ENCODE assay signal across 11 cellular contexts in the genomic region with DNA sequence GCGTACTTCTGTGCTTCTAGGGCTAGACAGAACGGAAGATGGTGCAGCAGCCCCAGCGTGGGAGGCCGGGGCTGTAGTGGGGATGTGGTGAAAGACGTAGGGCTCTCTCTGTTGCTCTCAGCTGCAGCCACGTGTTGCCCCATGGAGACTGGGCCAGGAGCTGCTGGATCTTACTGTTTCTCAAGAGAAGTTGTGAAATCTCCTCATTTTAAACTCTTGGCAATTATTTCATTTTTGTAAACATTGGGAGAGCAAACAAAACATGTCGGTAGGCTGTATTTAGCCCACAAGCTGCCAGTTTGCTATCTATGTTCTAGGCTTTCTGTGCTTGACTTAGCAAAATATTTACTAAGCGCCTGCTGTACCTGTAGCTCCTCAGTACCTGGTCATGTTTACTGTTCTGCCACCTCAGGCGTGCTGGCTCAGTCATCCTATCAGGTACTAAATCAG. TPM values are rescaled to one million over a fixed set of nuclear protein-coding genes. Genes with fewer than 3 reads are reported as not detected.
DNase-seq lines count a peak whose midpoint lies in the region; ATAC-seq and TF ChIP-seq lines count a peak whose summit lies in the region.
"Had no signal": no experiment of that assay in that cellular context is flagged by ENCODE, and none has a peak within 500 bp of the region (broad histone marks: within the 10 kb centered on the region; RNA-seq: fewer than 3 reads in every experiment).

No MANE protein-coding gene starts in this region.

- no peak overlapping the region for H3K18ac ChIP-seq in H9 (ENCODE audit: insufficient read length, low read depth, low read length)

- H2BK20ac ChIP-seq in H9 (ENCODE audit: low read depth, low read length, poor library complexity, severe bottlenecking), result no peak overlapping the region

- no peak overlapping the region for H2AK5ac ChIP-seq in H9 (ENCODE audit: insufficient read length, low read length)

- H3T11ph ChIP-seq in H9 (ENCODE audit: low read length), result no peak overlapping the region

- TF ChIP-seq CTCF in upper lobe of left lung (IDR thresholded peaks at IDR 0.05) (no peak), H9 (conservative IDR thresholded peaks at IDR 0.05) (no peak)

- no peak overlapping the region for H3K56ac ChIP-seq in H9 (ENCODE audit: insufficient read length, low read depth, low read length)

- H3K23ac ChIP-seq in H9 (ENCODE audit: insufficient read length, low read depth, low read length), result no peak overlapping the region

- H3K27ac Mint-ChIP-seq in H9, result 0 out of 7 replicates have a peak overlapping the region, but pooled peaks of 1 of the 3 experiments have one; percentile 28
- H3K27ac Mint-ChIP-seq: activated CD4-positive, alpha-beta memory T cell treated with anti-CD3 and anti-CD28 coated beads for 36 hours had no signal

- no peak overlapping the region for H3K9ac ChIP-seq in H9 (ENCODE audit: extremely low read depth, insufficient read length, low read length)

- no peaks in the 10 kb centered on the region for H3K79me1 ChIP-seq in H9 (ENCODE audit: insufficient read depth, low read depth, low read length, poor library complexity, severe bottlenecking)

- H4K5ac ChIP-seq in H9 (ENCODE audit: insufficient read length, low read depth, low read length), result no peak overlapping the region

- peak in 1 of 4 donors; percentile 37 for TF ChIP-seq POLR2A in upper lobe of left lung (IDR thresholded peaks at IDR 0.05)
- no peak for TF ChIP-seq POLR2A in erythroblast (IDR thresholded peaks at IDR 0.05; ENCODE audit: low read length)

- no peak overlapping the region for H3K4ac ChIP-seq in H9 (ENCODE audit: low read depth, low read length)

- H3K14ac ChIP-seq in H9 (ENCODE audit: insufficient read depth, low read length), result no peak overlapping the region

- H2BK12ac ChIP-seq in H9 (ENCODE audit: insufficient read length, low read depth, low read length), result no peak overlapping the region

- H3K4me1 Mint-ChIP-seq in H9, result peaks cover 2 to 6% of the 10 kb centered on the region in 2 experiments; a peak in 2 of 4 replicates

- H3K4me3 Mint-ChIP-seq in H9, result no peak overlapping the region
- H3K4me3 Mint-ChIP-seq: activated CD4-positive, alpha-beta memory T cell treated with anti-CD3 and anti-CD28 coated beads for 36 hours had no signal

- no peak overlapping the region for H4K91ac ChIP-seq in H9 (ENCODE audit: insufficient read length, low read depth, low read length)

- H4K20me1 ChIP-seq in H9 (ENCODE audit: control insufficient read depth, insufficient read depth, insufficient read length), result no peaks in the 10 kb centered on the region

- no peak overlapping the region for H4K8ac ChIP-seq in H9 (replicated peaks; ENCODE audit: insufficient read length, low read depth, low read length)

- H2AFZ ChIP-seq in H9 (ENCODE audit: low read length), result no peak overlapping the region

- intact Hi-C loops in left colon (cut with DNase I, micrococcal nuclease), result no loop called here

- no peaks in the 10 kb centered on the region for H3K27me3 Mint-ChIP-seq in H9 (ENCODE audit: low read depth)
- H3K27me3 Mint-ChIP-seq: activated CD4-positive, alpha-beta memory T cell treated with anti-CD3 and anti-CD28 coated beads for 36 hours had no signal

- H3K9me3 Mint-ChIP-seq in H9, result no peaks in the 10 kb centered on the region
- H3K9me3 Mint-ChIP-seq: activated CD4-positive, alpha-beta memory T cell treated with anti-CD3 and anti-CD28 coated beads for 36 hours had no signal

- peak; percentile 85 for ATAC-seq in left colon
- ATAC-seq in upper lobe of left lung (ENCODE audit: low FRiP score in 2 of 2), result peak; percentile 95

- peaks cover 4% of the 10 kb centered on the region; the same call in 1 of the 2 replicates for H3K79me2 ChIP-seq in H9 (ENCODE audit: insufficient read depth, low read length)

- no peaks in the 10 kb centered on the region for H3K27me3 ChIP-seq in upper lobe of left lung
- H3K27me3 ChIP-seq in H9 (ENCODE audit: insufficient read depth, low read length), result no peaks in the 10 kb centered on the region

- peaks cover 19 to 27% (median 25%) of the 10 kb centered on the region in 4 donors for H3K4me1 ChIP-seq in upper lobe of left lung
- no peaks in the 10 kb centered on the region for H3K4me1 ChIP-seq in H9 (ENCODE audit: insufficient read depth, low read length)

- H3K4me2 ChIP-seq in H9 (ENCODE audit: insufficient read depth, insufficient read length, low read length), result no peak overlapping the region

- H3K23me2 ChIP-seq in H9 (ENCODE audit: insufficient read length, low read depth, low read length, poor library complexity, severe bottlenecking), result no peaks in the 10 kb centered on the region

- H2BK5ac ChIP-seq in H9 (ENCODE audit: insufficient read length, low read length), result no peak overlapping the region

- WGBS in upper lobe of left lung, 2 donors, result 53 to 60% methylated on average over 9 of the region's 9 CpGs
- WGBS in H9 (ENCODE audit: extremely low coverage, insufficient read length, low lambda C conversion rate), result no CpG with 5 or more reads among the region's 9 CpGs

- peak in 1 of 4 donors; percentile 17 for TF ChIP-seq EP300 in upper lobe of left lung (IDR thresholded peaks at IDR 0.05)

- H2BK15ac ChIP-seq in H9 (ENCODE audit: low read depth, low read length), result no peak overlapping the region

- DNase-seq in NCI-H748 (lab: John Stamatoyannopoulos, UW; ENCODE audit: unreplicated experiment) (peak; percentile 12), NCI-H748 treated with DMSO at 0.1 percent for 48 hours (lab: John Stamatoyannopoulos, UW) (no peak), SIG-M5 treated with dmso at 0.1 percent for 504 hours (lab: John Stamatoyannopoulos, UW; ENCODE audit: unreplicated experiment) (peak; percentile 90), left colon (peak; percentile 49 to 61), upper lobe of left lung (peak; percentile 65 to 94), erythroblast (lab: John Stamatoyannopoulos, UW) (no peak), H9 (no peak)
- no peak for DNase-seq in stimulated activated CD8-positive, alpha-beta memory T cell treated with anti-CD3 and anti-CD28 coated beads, Interleukin-4, amount 100 ng/mL, for 48 hours
- DNase-seq: activated CD4-positive, alpha-beta memory T cell treated with anti-CD3 and anti-CD28 coated beads for 36 hours; NCI-H187 had no signal

- no peaks in the 10 kb centered on the region for H3K36me3 ChIP-seq in upper lobe of left lung

- no peak overlapping the region for H3K4me3 ChIP-seq in upper lobe of left lung

- H3K27ac ChIP-seq in upper lobe of left lung (peak overlapping the region; percentile 33 to 75 (median 66)), H9 (ENCODE audit: insufficient read length, low read depth, low read length) (no peak overlapping the region)
- H3K27ac ChIP-seq: epithelial cell of prostate had no signal

- no peaks in the 10 kb centered on the region; a peak in 1 of 7 replicates for H3K36me3 Mint-ChIP-seq in H9 (ENCODE audit: insufficient read depth in 1 of 3, low read depth in 3 of 3)
- H3K36me3 Mint-ChIP-seq: activated CD4-positive, alpha-beta memory T cell treated with anti-CD3 and anti-CD28 coated beads for 36 hours had no signal

- H3K9me3 ChIP-seq in upper lobe of left lung (no peaks in the 10 kb centered on the region), H9 (ENCODE audit: control insufficient read depth, low read depth, low read length) (no peaks in the 10 kb centered on the region)

- no peak overlapping the region for H2BK120ac ChIP-seq in H9 (ENCODE audit: low read depth, low read length, poor library complexity, severe bottlenecking)

RNA-seq across cellular contexts. Expression of gene ELOA, which starts 15.9 kb away (rescaled TPM):
- total RNA-seq in left colon (10 to 100 TPM; 29.6 to 34.7 TPM), upper lobe of left lung (10 to 100 TPM; 43.2 to 71.2 (median 59.0) TPM), H9 (2021) (66.2 and 69.0 TPM in 2 replicates)

RNA-seq across cellular contexts. Expression of gene RPL11, which starts 35.8 kb away (rescaled TPM):
- total RNA-seq in left colon, result 100 to 1,000 TPM; 818 to 848 TPM
- total RNA-seq in upper lobe of left lung, result 1,000 to 10,000 TPM in 1 of 6 donors, 100 to 1,000 TPM in 5; 497 to 1,020 (median 874) TPM
- 1,617 and 1,618 TPM in 2 replicates for total RNA-seq in H9 (2021)

RNA-seq across cellular contexts. Expression of gene PITHD1, which starts 50.8 kb away (rescaled TPM):
- total RNA-seq in left colon (10 to 100 TPM; 38.2 to 43.4 TPM), upper lobe of left lung (10 to 100 TPM; 29.5 to 57.0 (median 45.1) TPM), H9 (2021) (91.2 and 92.0 TPM in 2 replicates)

Comparison
In these comparisons a context has a peak if more than half of its experiments do, and no peak if none do; other contexts are left out.
1. DNase-seq: peak in NCI-H748 (single experiment), SIG-M5 treated with dmso at 0.1 percent for 504 hours (single experiment), left colon (2 of 2) and upper lobe of left lung (2 of 2); none in NCI-H748 treated with DMSO at 0.1 percent for 48 hours (single experiment), erythroblast (0 of 2), stimulated activated CD8-positive, alpha-beta memory T cell treated with anti-CD3 and anti-CD28 coated beads, Interleukin-4, amount 100 ng/mL, for 48 hours (single experiment) and H9 (single experiment).